In genomic region chr10:59265140-59265539, GRCh38 we compare ENCODE assay signal across 14 cellular contexts.
"Had no signal": no experiment of that assay in that cellular context is flagged by ENCODE, and none has a peak within 500 bp of the region (broad histone marks: within the 10 kb centered on the region; RNA-seq: fewer than 3 reads in every experiment).

No MANE protein-coding gene starts in this region.

- H3K36me3 Mint-ChIP-seq: activated naive CD4-positive, alpha-beta T cell treated with anti-CD3 and anti-CD28 coated beads, Interleukin-2, amount 50 U/mL, for 24 hours; natural killer cell treated with Interleukin-12 subunit alpha and Interleukin-12 subunit beta and Interleukin-15 and Interleukin-18, amount 100 ng/mL, for 72 hours had no signal

- H3K27ac Mint-ChIP-seq: activated naive CD4-positive, alpha-beta T cell treated with anti-CD3 and anti-CD28 coated beads, Interleukin-2, amount 50 U/mL, for 24 hours; dendritic cell treated with granulocyte-macrophage colony-stimulating factor and Interleukin-4, amounts not matched to agents 40 ng/mL and 50 ng/mL, for 4 days; natural killer cell treated with Interleukin-12 subunit alpha and Interleukin-12 subunit beta and Interleukin-15 and Interleukin-18, amount 100 ng/mL, for 72 hours; stimulated activated naive CD8-positive, alpha-beta T cell treated with anti-CD3 and anti-CD28 coated beads, Interleukin-15, amount 100 ng/mL, for 72 hours; T-helper 17 cell had no signal

- H3K27me3 ChIP-seq: pancreas, testis, upper lobe of right lung had no signal

- H3K4me1 ChIP-seq: pancreas, testis, upper lobe of right lung had no signal

- H3K27ac ChIP-seq: pancreas, testis, upper lobe of right lung had no signal

- ATAC-seq: natural killer cell treated with Interleukin-12 subunit alpha and Interleukin-12 subunit beta and Interleukin-15 and Interleukin-18, amount 100 ng/mL, for 72 hours; pancreas; stimulated activated naive CD8-positive, alpha-beta T cell treated with anti-CD3 and anti-CD28 coated beads, Interleukin-15, amount 100 ng/mL, for 72 hours; T-helper 17 cell; upper lobe of right lung had no signal

- H3K4me3 ChIP-seq: pancreas, testis, upper lobe of right lung had no signal

- H3K27me3 Mint-ChIP-seq: activated naive CD4-positive, alpha-beta T cell treated with anti-CD3 and anti-CD28 coated beads, Interleukin-2, amount 50 U/mL, for 24 hours; brain; central memory CD8-positive, alpha-beta T cell; dendritic cell treated with granulocyte-macrophage colony-stimulating factor and Interleukin-4, amounts not matched to agents 40 ng/mL and 50 ng/mL, for 4 days; natural killer cell treated with Interleukin-12 subunit alpha and Interleukin-12 subunit beta and Interleukin-15 and Interleukin-18, amount 100 ng/mL, for 72 hours; stimulated activated naive CD8-positive, alpha-beta T cell treated with anti-CD3 and anti-CD28 coated beads, Interleukin-15, amount 100 ng/mL, for 72 hours had no signal

- H3K4me1 Mint-ChIP-seq: activated naive CD4-positive, alpha-beta T cell treated with anti-CD3 and anti-CD28 coated beads, Interleukin-2, amount 50 U/mL, for 24 hours; central memory CD8-positive, alpha-beta T cell; stimulated activated naive CD8-positive, alpha-beta T cell treated with anti-CD3 and anti-CD28 coated beads, Interleukin-15, amount 100 ng/mL, for 72 hours; T-helper 17 cell had no signal

- DNase-seq: activated T-cell treated with anti-CD3 and anti-CD28 coated beads, Interleukin-2, amount 50 U/mL, for 1 hour; hippocampal formation; pancreas; stimulated activated CD4-positive, alpha-beta T cell treated with anti-CD3 and anti-CD28 coated beads, Interleukin-15, amount 100 ng/mL, for 24 hours; stimulated activated CD4-positive, alpha-beta T cell treated with anti-CD3 and anti-CD28 coated beads, Interleukin-4, amount 100 ng/mL, for 4 hours; stimulated activated naive CD8-positive, alpha-beta T cell treated with anti-CD3 and anti-CD28 coated beads, Interleukin-15, amount 100 ng/mL, for 72 hours; T-helper 17 cell; testis; upper lobe of right lung had no signal

- H3K9me3 Mint-ChIP-seq: brain; dendritic cell treated with granulocyte-macrophage colony-stimulating factor and Interleukin-4, amounts not matched to agents 40 ng/mL and 50 ng/mL, for 4 days; stimulated activated naive CD8-positive, alpha-beta T cell treated with anti-CD3 and anti-CD28 coated beads, Interleukin-15, amount 100 ng/mL, for 72 hours had no signal

- H3K36me3 ChIP-seq: pancreas, upper lobe of right lung had no signal

- H3K9me3 ChIP-seq: pancreas, testis, upper lobe of right lung had no signal

- H3K4me3 Mint-ChIP-seq: activated naive CD4-positive, alpha-beta T cell treated with anti-CD3 and anti-CD28 coated beads, Interleukin-2, amount 50 U/mL, for 24 hours; brain; central memory CD8-positive, alpha-beta T cell; dendritic cell treated with granulocyte-macrophage colony-stimulating factor and Interleukin-4, amounts not matched to agents 40 ng/mL and 50 ng/mL, for 4 days; natural killer cell treated with Interleukin-12 subunit alpha and Interleukin-12 subunit beta and Interleukin-15 and Interleukin-18, amount 100 ng/mL, for 72 hours; stimulated activated naive CD8-positive, alpha-beta T cell treated with anti-CD3 and anti-CD28 coated beads, Interleukin-15, amount 100 ng/mL, for 72 hours; T-helper 17 cell had no signal
